In the genomic region with DNA sequence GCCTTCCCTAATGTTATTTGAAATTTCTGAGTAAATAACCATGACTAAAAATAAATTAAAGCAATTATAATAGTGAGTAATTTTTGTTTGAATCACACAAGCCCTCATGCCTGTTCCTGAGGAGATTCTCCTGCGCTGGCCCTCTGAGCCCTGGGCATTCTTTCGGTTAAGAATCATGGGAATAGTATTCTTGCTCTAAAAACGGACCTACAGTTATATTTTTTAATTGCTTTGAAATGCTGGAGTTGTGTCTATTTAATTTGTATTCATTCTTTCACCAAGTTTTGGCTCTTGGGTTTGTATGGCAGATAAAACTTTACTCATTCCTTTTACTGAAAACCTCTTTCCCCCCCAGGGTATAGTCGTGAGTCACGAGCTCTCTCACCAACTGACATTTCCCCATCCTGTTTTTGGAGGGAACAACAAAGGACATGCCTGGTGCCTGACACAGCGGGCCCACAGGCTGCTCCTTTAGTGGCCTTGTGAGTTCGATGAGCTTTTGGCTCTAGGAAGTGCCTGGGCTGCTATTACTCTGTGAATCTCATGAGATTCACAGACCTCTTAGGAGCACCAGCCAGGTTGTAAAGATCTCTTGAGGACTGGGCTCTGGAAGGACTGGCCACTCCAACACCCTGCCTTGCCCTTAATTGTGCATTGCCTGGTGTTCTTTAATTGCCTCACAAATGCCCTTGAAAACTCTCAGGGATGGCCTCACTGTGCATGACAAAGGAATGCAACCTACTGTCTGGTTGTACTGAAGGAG, we compare ENCODE assay signal across 9 cellular contexts. TPM values are rescaled to one million over a fixed set of nuclear protein-coding genes. Genes with fewer than 3 reads are reported as not detected.
DNase-seq lines count a peak whose midpoint lies in the region; ATAC-seq and TF ChIP-seq lines count a peak whose summit lies in the region.
"Had no signal": no experiment of that assay in that cellular context is flagged by ENCODE, and none has a peak within 500 bp of the region (broad histone marks: within the 10 kb centered on the region; RNA-seq: fewer than 3 reads in every experiment).

No MANE protein-coding gene starts in this region.

- CTCF ChIA-PET in HCT116 (lab: Charles Lee) = no interaction called here

- TF ChIP-seq CTCF in HCT116 (IDR thresholded peaks at IDR 0.05 in 2 of 3, conservative IDR thresholded peaks at IDR 0.05 in 1 of 3; ENCODE audit: borderline replicate concordance in 1 of 3, insufficient read depth in 1 of 3, low read depth in 2 of 3, low read length in 2 of 3) = no peak
- no peak for TF ChIP-seq CTCF in cardiac muscle cell (IDR thresholded peaks at IDR 0.05; ENCODE audit: low read depth, low read length)
- TF ChIP-seq CTCF in GM10266 (IDR thresholded peaks at IDR 0.05; ENCODE audit: control insufficient read depth, insufficient read depth, low read depth, missing control alignments) = no peak

- no peak overlapping the region for H3K4me3 Mint-ChIP-seq in T-helper 17 cell
- H3K4me3 Mint-ChIP-seq: immature natural killer cell had no signal

- TF ChIP-seq POLR2A in HCT116 (IDR thresholded peaks at IDR 0.05; ENCODE audit: borderline replicate concordance, extremely low read depth, insufficient read depth, insufficient read length) = no peak

- H3K4me1 ChIP-seq in HCT116 (ENCODE audit: control insufficient read depth in 1 of 2, insufficient read depth in 2 of 2, low read length in 2 of 2) (peaks cover 19 to 38% of the 10 kb centered on the region in 2 experiments), cardiac muscle cell (ENCODE audit: low read depth) (peaks cover under 1% of the 10 kb centered on the region)

- peak overlapping the region; percentile 53 for H3K4me2 ChIP-seq in HCT116 (ENCODE audit: low read length)

- peak overlapping the region; percentile 52 for H2AFZ ChIP-seq in HCT116 (ENCODE audit: low read depth, low read length, poor library complexity, severe bottlenecking)

- POLR2A ChIA-PET in HCT116 (lab: Charles Lee) = no interaction called here

- H3K9ac ChIP-seq in HCT116 (ENCODE audit: low read length) = peak overlapping the region; percentile 25; the same call in 1 of the 2 replicates

- H3K36me3 ChIP-seq in HCT116 (ENCODE audit: control insufficient read depth in 1 of 2, insufficient read depth in 2 of 2, low read length in 2 of 2) (no peaks in the 10 kb centered on the region), cardiac muscle cell (no peaks in the 10 kb centered on the region)

- peaks cover 31% of the 10 kb centered on the region for H3K27me3 Mint-ChIP-seq in T-helper 17 cell

- no peaks in the 10 kb centered on the region for H3K9me2 ChIP-seq in HCT116 (ENCODE audit: insufficient read depth)

- H3K79me2 ChIP-seq in HCT116 (ENCODE audit: insufficient read depth, low read length) = no peaks in the 10 kb centered on the region

- intact Hi-C loops in HCT116 (cut with micrococcal nuclease) = no loop called here

- no peak overlapping the region for H3K27ac Mint-ChIP-seq in T-helper 17 cell
- H3K27ac Mint-ChIP-seq: immature natural killer cell had no signal

- H3K36me3 Mint-ChIP-seq in T-helper 17 cell (ENCODE audit: low read depth) = no peaks in the 10 kb centered on the region
- H3K36me3 Mint-ChIP-seq: immature natural killer cell had no signal

- DNase-seq in HCT116 (ENCODE audit: low read depth, low spot score) = peak; percentile 73
- DNase-seq in T1000 (lab: John Stamatoyannopoulos, UW) = peak; percentile 80
- peak; percentile 9 to 86 for DNase-seq in cardiac muscle cell (ENCODE audit: low read depth in 1 of 2, low spot score in 1 of 2)
- no peak for DNase-seq in T-helper 17 cell
- DNase-seq in GM10266 (ENCODE audit: extremely low spot score) = no peak
- DNase-seq: immature natural killer cell had no signal

- no peaks in the 10 kb centered on the region for H3K9me3 ChIP-seq in HCT116 (ENCODE audit: control insufficient read depth in 1 of 2, insufficient read depth in 1 of 2, low read depth in 1 of 2, low read length in 2 of 2)
- H3K9me3 ChIP-seq in cardiac muscle cell (ENCODE audit: low read depth) = no peaks in the 10 kb centered on the region
- no peaks in the 10 kb centered on the region for H3K9me3 ChIP-seq in T-helper 17 cell (ENCODE audit: control insufficient read depth, low read length, poor library complexity, severe bottlenecking)

- no peaks in the 10 kb centered on the region for H4K20me1 ChIP-seq in HCT116 (ENCODE audit: insufficient read depth)

- no peak; the same call in 1 of the 2 replicates for TF ChIP-seq RAD21 in HCT116 (IDR thresholded peaks at IDR 0.05; ENCODE audit: low read depth)

- H3K27me3 ChIP-seq in HCT116 (ENCODE audit: insufficient read depth, low read length) = no peaks in the 10 kb centered on the region
- no peaks in the 10 kb centered on the region for H3K27me3 ChIP-seq in cardiac muscle cell

- peak; percentile 90 for ATAC-seq in HCT116
- ATAC-seq in GM18517 (IDR thresholded peaks at IDR 0.05; ENCODE audit: unreplicated experiment) = no peak
- no peak for ATAC-seq in T-helper 17 cell
- ATAC-seq in HG03460 (IDR thresholded peaks at IDR 0.05; ENCODE audit: unreplicated experiment) = no peak

- H3K4me1 Mint-ChIP-seq in T-helper 17 cell = peaks cover 4% of the 10 kb centered on the region
- H3K4me1 Mint-ChIP-seq: immature natural killer cell had no signal

- BruUV-seq in HCT116 (replicated peaks; lab: Mats Ljungman, UMichigan) = no TSS peak

- RAD21 ChIA-PET in HCT116 (lab: Charles Lee; ENCODE audit: low non-redundant PET in 1 of 2, low total read pairs in 2 of 2, uncharacterized antibody in 2 of 2, unreplicated experiment in 2 of 2) = no interaction called here

- H3K4me3 ChIP-seq in HCT116 (replicated peaks in 1 of 2; ENCODE audit: low read depth in 1 of 2, low read length in 2 of 2) (no peak overlapping the region; a peak in 1 of 4 replicates), cardiac muscle cell (no peak overlapping the region), skin epidermis (no peak overlapping the region)

- H3K27ac ChIP-seq in HCT116 (ENCODE audit: low read depth, low read length) = peak overlapping the region; percentile 46
- no peak overlapping the region for H3K27ac ChIP-seq in cardiac muscle cell
- peak overlapping the region in 20 of 21 experiments; percentile 2 to 78 (median 60) for H3K27ac ChIP-seq in skin epidermis

TF ChIP-seq in HCT116, 20 proteins besides CTCF, POLR2A, EP300 and RAD21 (continues in another document):
- TF ChIP-seq SP1 (IDR thresholded peaks at IDR 0.05; ENCODE audit: low read depth) (peak; percentile 79), TCF7L2 (IDR thresholded peaks at IDR 0.05; ENCODE audit: borderline replicate concordance, extremely low read depth, insufficient read depth, insufficient read length) (peak; percentile 86), YY1 (IDR thresholded peaks at IDR 0.05; ENCODE audit: extremely low read depth, insufficient replicate concordance, low read depth, low read length) (peak; percentile 47), EZH2phosphoT487 (IDR thresholded peaks at IDR 0.05; ENCODE audit: borderline replicate concordance) (no peak), CEBPB (IDR thresholded peaks at IDR 0.05; ENCODE audit: low read depth) (peak; percentile 77), FOSL1 (IDR thresholded peaks at IDR 0.05; ENCODE audit: low read depth) (peak; percentile 74), SRF (IDR thresholded peaks at IDR 0.05; ENCODE audit: low read depth) (no peak; the same call in 1 of the 2 replicates), EGR1 (IDR thresholded peaks at IDR 0.05; ENCODE audit: low read depth) (no peak), POLR2AphosphoS5 (IDR thresholded peaks at IDR 0.05; ENCODE audit: low read depth, low read length) (no peak), JUND (IDR thresholded peaks at IDR 0.05) (peak; percentile 84), CBX3 (IDR thresholded peaks at IDR 0.05; ENCODE audit: low read depth) (peak; percentile 99), MAX (IDR thresholded peaks at IDR 0.05) (peak; percentile 99), ZFX (IDR thresholded peaks at IDR 0.05) (no peak), ELF1 (IDR thresholded peaks at IDR 0.05; ENCODE audit: borderline replicate concordance, low read depth) (no peak), ATF3 (IDR thresholded peaks at IDR 0.05) (no peak), ZNF274 (IDR thresholded peaks at IDR 0.05; ENCODE audit: low read depth, low read length) (no peak)
- TF ChIP-seq, protein P1, sequence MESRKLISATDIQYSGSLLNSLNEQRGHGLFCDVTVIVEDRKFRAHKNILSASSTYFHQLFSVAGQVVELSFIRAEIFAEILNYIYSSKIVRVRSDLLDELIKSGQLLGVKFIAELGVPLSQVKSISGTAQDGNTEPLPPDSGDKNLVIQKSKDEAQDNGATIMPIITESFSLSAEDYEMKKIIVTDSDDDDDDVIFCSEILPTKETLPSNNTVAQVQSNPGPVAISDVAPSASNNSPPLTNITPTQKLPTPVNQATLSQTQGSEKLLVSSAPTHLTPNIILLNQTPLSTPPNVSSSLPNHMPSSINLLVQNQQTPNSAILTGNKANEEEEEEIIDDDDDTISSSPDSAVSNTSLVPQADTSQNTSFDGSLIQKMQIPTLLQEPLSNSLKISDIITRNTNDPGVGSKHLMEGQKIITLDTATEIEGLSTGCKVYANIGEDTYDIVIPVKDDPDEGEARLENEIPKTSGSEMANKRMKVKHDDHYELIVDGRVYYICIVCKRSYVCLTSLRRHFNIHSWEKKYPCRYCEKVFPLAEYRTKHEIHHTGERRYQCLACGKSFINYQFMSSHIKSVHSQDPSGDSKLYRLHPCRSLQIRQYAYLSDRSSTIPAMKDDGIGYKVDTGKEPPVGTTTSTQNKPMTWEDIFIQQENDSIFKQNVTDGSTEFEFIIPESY (IDR thresholded peaks at IDR 0.05; ENCODE audit: extremely low read depth, insufficient replicate concordance, low read length) = no peak

RNA-seq across cellular contexts. Expression of gene DDR2, which starts 58.6 kb away (rescaled TPM):
- total RNA-seq in HCT116 (2021; ENCODE audit: unreplicated experiment) = 0.84 TPM
- 0.29 and 0.42 TPM in 2 replicates for polyA plus RNA-seq in HCT116 (2012)
- total RNA-seq in cardiac muscle cell = 1.4 and 1.6 TPM in 2 replicates
- polyA plus RNA-seq in cardiac muscle cell = 0.21 and 1.3 TPM in 2 replicates
- total RNA-seq in T-helper 17 cell = under 1 TPM; 0.22 to 0.26 TPM

Comparison
In these comparisons a context has a peak if more than half of its experiments do, and no peak if none do; other contexts are left out.
1. DNase-seq: peak in HCT116 (single experiment), T1000 (single experiment) and cardiac muscle cell (2 of 2); none in T-helper 17 cell (0 of 3) and GM10266 (single experiment).